ENCODE assay signal across 19 cellular contexts in the genomic region with DNA sequence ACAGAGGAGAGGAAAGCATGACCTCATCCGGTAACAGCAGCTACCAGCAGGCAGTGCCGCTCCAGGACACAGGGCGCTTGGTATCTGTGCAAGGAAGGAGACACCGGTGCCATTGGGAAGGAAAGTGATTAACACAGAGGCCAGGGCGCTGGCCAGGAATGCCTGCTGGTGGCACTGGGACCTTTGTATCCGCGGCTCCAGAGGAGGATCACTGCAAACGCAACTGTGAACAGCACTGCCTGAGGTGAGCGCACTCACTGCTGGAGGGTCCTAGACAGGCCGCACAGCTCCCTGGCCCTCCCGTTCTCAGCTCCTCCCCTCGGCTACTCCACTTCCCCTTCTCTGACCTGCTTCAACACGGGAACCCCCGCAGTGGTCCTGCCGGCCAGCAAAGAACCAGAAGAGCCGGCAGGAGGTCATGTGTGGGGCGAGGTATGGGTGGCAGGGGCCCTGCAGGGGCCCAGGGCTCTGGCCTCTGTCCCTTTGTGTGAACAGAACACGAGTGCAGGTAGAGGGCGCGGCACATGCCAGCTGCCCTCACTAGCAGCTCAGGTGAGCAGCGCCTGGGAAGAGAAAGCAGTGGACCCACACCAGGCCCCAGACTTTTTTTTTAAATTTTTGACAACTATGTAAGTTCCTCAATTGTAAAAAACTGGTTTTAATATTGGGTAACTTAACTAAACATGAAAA.
A peak's percentile ranks its signal among the peaks of the same experiment; 100 is the strongest.
DNase-seq lines count a peak whose midpoint lies in the region; ATAC-seq and FAIRE-seq lines count a peak whose summit lies in the region.
"Had no signal": no experiment of that assay in that cellular context is flagged by ENCODE, and none has a peak within 500 bp of the region (broad histone marks: within the 10 kb centered on the region; RNA-seq: fewer than 3 reads in every experiment).

No MANE protein-coding gene starts in this region.

- H3K4me1 ChIP-seq in small intestine (ENCODE audit: control insufficient read depth in 2 of 2, insufficient read depth in 1 of 2, low read depth in 1 of 2, low read length in 1 of 2) = no peaks in the 10 kb centered on the region
- H3K4me1 ChIP-seq: adrenal gland had no signal

- peaks cover 0 to 2% of the 10 kb centered on the region in 2 donors for H3K27me3 ChIP-seq in small intestine (ENCODE audit: control insufficient read depth in 2 of 2, insufficient read depth in 2 of 2, low read length in 2 of 2)
- H3K27me3 ChIP-seq: adrenal gland had no signal

- H3K9me3 ChIP-seq in KOPT-K1 (ENCODE audit: insufficient read depth, low read length, poor library complexity, severe bottlenecking) = peaks cover 10% of the 10 kb centered on the region
- no peaks in the 10 kb centered on the region for H3K9me3 ChIP-seq in small intestine (ENCODE audit: control insufficient read depth, low read depth)
- H3K9me3 ChIP-seq: adrenal gland had no signal

- DNase-seq in NOMO-1 treated with DMSO at 0.1 percent for 48 hours (lab: John Stamatoyannopoulos, UW; ENCODE audit: unreplicated experiment) = peak; percentile 10
- DNase-seq in NOMO-1 treated with dmso at 0.1 percent for 144 hours (lab: John Stamatoyannopoulos, UW; ENCODE audit: unreplicated experiment) = no peak
- DNase-seq in iPS-NIHi11 (ENCODE audit: low spot score) = peak; percentile 54
- peak; percentile 37 for DNase-seq in small intestine
- no peak for DNase-seq in pons (ENCODE audit: low spot score)
- DNase-seq in OCI-M1 (lab: John Stamatoyannopoulos, UW) = no peak
- DNase-seq: activated CD8-positive, alpha-beta T cell treated with anti-CD3 and anti-CD28 coated beads for 36 hours; CD4-positive, alpha-beta memory T cell; islet precursor cell; NCI-H2171 treated with DMSO at 0.1 percent for 48 hours; retina; RPMI8226; T-helper 1 cell had no signal

- 12 to 56% (median 29%) methylated on average over 21 of the region's 21 CpGs for WGBS in small intestine, 3 donors

- H3K36me3 ChIP-seq in KOPT-K1 (ENCODE audit: insufficient read depth, low read length) (peaks cover 96% of the 10 kb centered on the region), small intestine (ENCODE audit: control insufficient read depth in 2 of 2, insufficient read depth in 2 of 2, low read length in 2 of 2) (no peaks in the 10 kb centered on the region)
- H3K36me3 ChIP-seq: adrenal gland had no signal

- H3K4me3 ChIP-seq in small intestine (ENCODE audit: low read depth in 1 of 2, low read length in 2 of 2) = no peak overlapping the region
- H3K4me3 ChIP-seq: adrenal gland had no signal

- ATAC-seq in HG03565 (IDR thresholded peaks at IDR 0.05; ENCODE audit: unreplicated experiment) = no peak
- ATAC-seq: activated CD8-positive, alpha-beta T cell treated with anti-CD3 and anti-CD28 coated beads for 36 hours; activated T-helper 17 cell treated with anti-CD3 and anti-CD28 coated beads, Interleukin-2, amount 50 U/mL, for 72 hours; esophagus mucosa had no signal

- FAIRE-seq in small intestine (lab: Jason Lieb, UNC) = no peak

- peak overlapping the region; percentile 11 for H3K27ac ChIP-seq in KOPT-K1 (ENCODE audit: low read depth, low read length, poor library complexity, severe bottlenecking)
- no peak overlapping the region for H3K27ac ChIP-seq in small intestine (ENCODE audit: low read depth in 1 of 2, low read length in 1 of 2)
- H3K27ac ChIP-seq: adrenal gland, VCaP had no signal

Comparison
In these comparisons a context has a peak if more than half of its experiments do, and no peak if none do; other contexts are left out.
1. DNase-seq: peak in NOMO-1 treated with DMSO at 0.1 percent for 48 hours (single experiment), iPS-NIHi11 (single experiment) and small intestine (single experiment); none in NOMO-1 treated with dmso at 0.1 percent for 144 hours (single experiment), pons (single experiment) and OCI-M1 (single experiment).